Comparison of ENCODE assay signal across 8 cellular contexts in genomic region chr4:154551872-154552686, GRCh38. TPM values are rescaled to one million over a fixed set of nuclear protein-coding genes. Genes with fewer than 3 reads are reported as not detected.
A peak's percentile ranks its signal among the peaks of the same experiment; 100 is the strongest.
DNase-seq lines count a peak whose midpoint lies in the region; ATAC-seq, FAIRE-seq and TF ChIP-seq lines count a peak whose summit lies in the region.

No MANE protein-coding gene starts in this region.

- H3K36me3 ChIP-seq in OCI-LY7 (ENCODE audit: insufficient read depth, low read length) (peaks cover 15% of the 10 kb centered on the region), fibroblast of lung (ENCODE audit: control insufficient read depth, insufficient read depth, low read length) (peaks cover under 1% of the 10 kb centered on the region), neural progenitor cell (peaks cover 3% of the 10 kb centered on the region)

- H3K27me3 Mint-ChIP-seq in activated T-cell treated with anti-CD3 and anti-CD28 coated beads, Interleukin-2, amount 50 U/mL, for 24 hours, result no peaks in the 10 kb centered on the region
- no peaks in the 10 kb centered on the region for H3K27me3 Mint-ChIP-seq in neural progenitor cell (ENCODE audit: insufficient read depth, low read depth)

- TF ChIP-seq CTCF in OCI-LY7 (conservative IDR thresholded peaks at IDR 0.05; ENCODE audit: low read length) (peak; percentile 95), fibroblast of lung (conservative IDR thresholded peaks at IDR 0.05 in 1 of 2, IDR thresholded peaks at IDR 0.05 in 1 of 2; ENCODE audit: low read depth in 1 of 2, low read length in 2 of 2) (peak; percentile 72 to 79), neural progenitor cell (IDR thresholded peaks at IDR 0.05) (peak; percentile 86)

- CTCF ChIA-PET in OCI-LY7 (lab: Charles Lee; ENCODE audit: unreplicated experiment), result no interaction called here

- ATAC-seq in GM21515 (IDR thresholded peaks at IDR 0.05; ENCODE audit: unreplicated experiment), result peak; percentile 53

- no peaks in the 10 kb centered on the region for H3K27me3 ChIP-seq in fibroblast of lung (ENCODE audit: control insufficient read depth, insufficient read depth, low read length)
- no peaks in the 10 kb centered on the region for H3K27me3 ChIP-seq in neural progenitor cell

- no peak overlapping the region for H3K4me3 ChIP-seq in OCI-LY7 (ENCODE audit: low read depth, low read length, poor library complexity, severe bottlenecking)
- no peak overlapping the region for H3K4me3 ChIP-seq in fibroblast of lung (replicated peaks in 1 of 4; ENCODE audit: control extremely low read depth in 1 of 4, insufficient read depth in 1 of 4, low read depth in 3 of 4, low read length in 4 of 4)
- no peak overlapping the region for H3K4me3 ChIP-seq in neural progenitor cell

- H4K20me1 ChIP-seq in OCI-LY7 (ENCODE audit: insufficient read depth, low read length) (peaks cover 13% of the 10 kb centered on the region; the same call in 1 of the 2 replicates), fibroblast of lung (ENCODE audit: control insufficient read depth, extremely low read depth, insufficient read depth, low read length) (no peaks in the 10 kb centered on the region), neural progenitor cell (ENCODE audit: low read depth) (peaks cover 25% of the 10 kb centered on the region)

- POLR2A ChIA-PET in OCI-LY7 (lab: Charles Lee), result interaction anchor here (1.0 kb wide), 1 partner anchor 68 kb away, joined by 4 read pairs; no protein-coding TSS in a partner anchor

- no peak overlapping the region for H3K4me3 Mint-ChIP-seq in activated T-cell treated with anti-CD3 and anti-CD28 coated beads, Interleukin-2, amount 50 U/mL, for 24 hours
- H3K4me3 Mint-ChIP-seq in neural progenitor cell, result no peak overlapping the region

- BruUV-seq in OCI-LY7 (replicated peaks; lab: Mats Ljungman, UMichigan), result no TSS peak

- H3K9me3 ChIP-seq in OCI-LY7 (ENCODE audit: low read length) (no peaks in the 10 kb centered on the region), fibroblast of lung (ENCODE audit: control insufficient read depth, insufficient read depth, low read depth, low read length) (no peaks in the 10 kb centered on the region), neural progenitor cell (ENCODE audit: low read depth) (no peaks in the 10 kb centered on the region)

- H3F3A ChIP-seq in neural progenitor cell (ENCODE audit: low read depth), result no peaks in the 10 kb centered on the region

- no peaks in the 10 kb centered on the region for H3K9me2 ChIP-seq in OCI-LY7 (ENCODE audit: insufficient read depth, low read length)

- H2AFZ ChIP-seq in OCI-LY7 (ENCODE audit: low read length), result peak overlapping the region; percentile 33; the same call in 1 of the 2 replicates
- H2AFZ ChIP-seq in fibroblast of lung (ENCODE audit: low read length), result no peak overlapping the region
- no peak overlapping the region for H2AFZ ChIP-seq in neural progenitor cell (replicated peaks)

- H3K9me3 Mint-ChIP-seq in activated T-cell treated with anti-CD3 and anti-CD28 coated beads, Interleukin-2, amount 50 U/mL, for 24 hours, result no peaks in the 10 kb centered on the region
- no peaks in the 10 kb centered on the region for H3K9me3 Mint-ChIP-seq in neural progenitor cell

- H3K9ac ChIP-seq in fibroblast of lung (ENCODE audit: insufficient read depth, low read length) (no peak overlapping the region), neural progenitor cell (no peak overlapping the region)

- H3K36me3 Mint-ChIP-seq in activated T-cell treated with anti-CD3 and anti-CD28 coated beads, Interleukin-2, amount 50 U/mL, for 24 hours (ENCODE audit: low read depth), result peaks cover 29% of the 10 kb centered on the region
- H3K36me3 Mint-ChIP-seq in neural progenitor cell, result peaks cover 4% of the 10 kb centered on the region

- H3K27ac ChIP-seq in OCI-LY7 (ENCODE audit: low read depth, low read length, poor library complexity, severe bottlenecking) (no peak overlapping the region), fibroblast of lung (ENCODE audit: insufficient read depth, low read length) (no peak overlapping the region), neural progenitor cell (no peak overlapping the region)

- no peak for FAIRE-seq in HTR-8/SVneo (lab: Jason Lieb, UNC)

- no peak overlapping the region for H3K27ac Mint-ChIP-seq in activated T-cell treated with anti-CD3 and anti-CD28 coated beads, Interleukin-2, amount 50 U/mL, for 24 hours
- no peak overlapping the region for H3K27ac Mint-ChIP-seq in neural progenitor cell

- intact Hi-C loops in OCI-LY7 (cut with micrococcal nuclease; ENCODE audit: unreplicated experiment), result loop anchor here (1.0 to 10.0 kb wide), 4 partner anchors 66 to 820 kb away; no protein-coding TSS in a partner anchor

- H3K4me1 ChIP-seq in OCI-LY7 (ENCODE audit: insufficient read depth, low read length, poor library complexity, severe bottlenecking) (peaks cover 19% of the 10 kb centered on the region), fibroblast of lung (ENCODE audit: control insufficient read depth, extremely low read depth, insufficient read depth, low read length) (peaks cover 2% of the 10 kb centered on the region), neural progenitor cell (peaks cover 9% of the 10 kb centered on the region)

- DNase-seq in DMS53 (lab: John Stamatoyannopoulos, UW) (peak; percentile 83), HTR-8/SVneo (ENCODE audit: insufficient read length, low spot score) (peak; percentile 54), OCI-LY7 (ENCODE audit: low spot score) (peak; percentile 74), fibroblast of lung (ENCODE audit: low read depth in 2 of 2) (peak; percentile 75 to 88), neural progenitor cell (ENCODE audit: low spot score) (peak; percentile 72), stromal cell of bone marrow (ENCODE audit: low read depth) (peak; percentile 59)
- DNase-seq in activated T-cell treated with anti-CD3 and anti-CD28 coated beads, Interleukin-2, amount 50 U/mL, for 24 hours, result peak; percentile 75

- H3K79me2 ChIP-seq in OCI-LY7 (ENCODE audit: insufficient read depth, low read depth, low read length) (peaks cover 30% of the 10 kb centered on the region), fibroblast of lung (ENCODE audit: control insufficient read depth, insufficient read depth, low read length) (peaks cover 24% of the 10 kb centered on the region), neural progenitor cell (ENCODE audit: low read depth) (peaks cover 29% of the 10 kb centered on the region)

- peaks cover 23% of the 10 kb centered on the region for H3K4me1 Mint-ChIP-seq in activated T-cell treated with anti-CD3 and anti-CD28 coated beads, Interleukin-2, amount 50 U/mL, for 24 hours (ENCODE audit: low read depth)
- peaks cover 15% of the 10 kb centered on the region for H3K4me1 Mint-ChIP-seq in neural progenitor cell

- no peak overlapping the region for H3K4me2 ChIP-seq in OCI-LY7 (ENCODE audit: low read length)
- H3K4me2 ChIP-seq in fibroblast of lung (ENCODE audit: extremely low read depth, insufficient read depth, low read length), result no peak overlapping the region
- no peak overlapping the region for H3K4me2 ChIP-seq in neural progenitor cell

RNA-seq across cellular contexts. Expression of gene PLRG1, which starts 1.9 kb away (rescaled TPM):
- total RNA-seq in OCI-LY7 (2014; rRNA removed; shearing (Covaris generic)), result 39.1 and 41.7 TPM in 2 replicates
- total RNA-seq in OCI-LY7 (2022) (102 and 104 TPM in 2 replicates), fibroblast of lung (72.5 and 73.4 TPM in 2 replicates), neural progenitor cell (ENCODE audit: low replicate concordance) (66.6 and 92.7 TPM in 2 replicates)
- 101 and 123 TPM in 2 replicates for polyA plus RNA-seq in fibroblast of lung
- 60.3 and 79.4 TPM in 2 replicates for polyA plus RNA-seq in fibroblast of lung (2012)
- polyA minus RNA-seq in fibroblast of lung (ENCODE audit: low replicate concordance), result 42.0 and 55.7 TPM in 2 replicates

RNA-seq across cellular contexts. Expression of gene FGB, which starts 10.7 kb away (rescaled TPM):
- total RNA-seq in OCI-LY7 (2014; rRNA removed; shearing (Covaris generic)), result not detected in 2 replicates
- total RNA-seq in OCI-LY7 (2022) (not detected in 2 replicates), fibroblast of lung (not detected in 2 replicates), neural progenitor cell (ENCODE audit: low replicate concordance) (0.56 TPM in 1 of 2 replicates, not detected in the other)
- not detected in 2 replicates for polyA plus RNA-seq in fibroblast of lung
- polyA plus RNA-seq in fibroblast of lung (2012), result not detected in 2 replicates
- polyA minus RNA-seq in fibroblast of lung (ENCODE audit: low replicate concordance), result not detected in 2 replicates

RNA-seq across cellular contexts. Expression of gene FGA, which starts 38.5 kb away (rescaled TPM):
- total RNA-seq in OCI-LY7 (2014; rRNA removed; shearing (Covaris generic)), result not detected in 2 replicates
- total RNA-seq in OCI-LY7 (2022) (not detected in 2 replicates), fibroblast of lung (not detected in 2 replicates), neural progenitor cell (ENCODE audit: low replicate concordance) (not detected in 2 replicates)
- not detected in 2 replicates for polyA plus RNA-seq in fibroblast of lung
- polyA plus RNA-seq in fibroblast of lung (2012), result not detected in 2 replicates
- not detected in 2 replicates for polyA minus RNA-seq in fibroblast of lung (ENCODE audit: low replicate concordance)
